Comparison of ENCODE assay signal across 8 cellular contexts in the genomic region with DNA sequence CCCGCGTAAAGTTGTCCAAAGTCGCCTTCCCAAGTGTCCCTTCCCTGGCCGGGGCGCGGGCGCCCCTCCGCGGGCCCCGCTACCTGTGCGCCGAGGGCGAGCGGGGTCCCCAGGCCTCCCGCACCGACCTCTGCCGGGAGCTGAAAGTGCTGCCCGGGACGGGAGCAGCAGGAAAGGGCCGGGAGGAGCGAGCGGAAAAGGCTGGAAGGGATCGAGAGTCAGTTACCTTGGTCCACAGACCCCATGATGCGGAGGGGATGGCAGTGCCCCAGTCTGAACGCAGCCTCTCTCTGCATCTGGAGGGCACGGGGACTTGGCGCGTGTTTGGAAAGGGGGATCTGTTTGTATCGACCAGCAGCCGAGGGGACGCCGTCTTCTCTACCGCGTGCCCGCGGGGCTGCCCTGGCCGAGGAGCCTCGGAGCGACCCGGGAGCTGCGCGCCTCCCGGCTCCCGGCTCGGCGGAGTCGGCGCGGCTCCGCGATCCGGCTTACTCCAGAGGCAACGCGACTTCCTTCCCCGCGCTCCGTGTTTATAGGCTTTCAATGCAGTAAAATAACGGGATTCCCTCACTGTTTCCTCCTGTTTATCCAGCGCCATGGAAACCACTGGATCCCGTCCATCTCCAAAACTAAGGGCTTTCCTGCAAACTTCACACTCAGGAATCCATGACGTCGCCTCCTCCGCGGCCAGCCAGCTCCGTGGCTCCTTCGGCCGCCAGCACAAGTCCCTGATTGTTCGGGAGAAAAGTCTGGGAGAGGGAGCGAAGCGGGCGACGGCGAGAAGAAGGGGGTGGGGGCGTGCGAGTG.
DNase-seq lines count a peak whose midpoint lies in the region; ATAC-seq lines count a peak whose summit lies in the region.

No MANE protein-coding gene starts in this region.

- H3K36me3 ChIP-seq in adipocyte (ENCODE audit: control insufficient read depth, insufficient read depth, low read length, severe bottlenecking) (no peaks in the 10 kb centered on the region), neuron (ENCODE audit: insufficient read depth, low read length) (no peaks in the 10 kb centered on the region)

- no peak for ATAC-seq in HG03442 (IDR thresholded peaks at IDR 0.05; ENCODE audit: unreplicated experiment)
- ATAC-seq in HG03175 (IDR thresholded peaks at IDR 0.05; ENCODE audit: unreplicated experiment) = no peak

- H3K4me3 ChIP-seq in adipocyte (ENCODE audit: low read length) (peak overlapping the region; percentile 80), neuron (ENCODE audit: low read length) (peak overlapping the region; percentile 52)

- H3K4me1 ChIP-seq in adipocyte (ENCODE audit: control insufficient read depth, insufficient read depth, low read length) (peaks cover 44% of the 10 kb centered on the region), neuron (ENCODE audit: insufficient read depth, low read length) (peaks cover 30% of the 10 kb centered on the region)

- no peaks in the 10 kb centered on the region for H3K9me3 ChIP-seq in adipocyte (ENCODE audit: control insufficient read depth, low read length)
- H3K9me3 ChIP-seq in neuron (ENCODE audit: low read length) = no peaks in the 10 kb centered on the region

- peak; percentile 37 for DNase-seq in NCI-H2196 (lab: John Stamatoyannopoulos, UW; ENCODE audit: unreplicated experiment)
- DNase-seq in NCI-H2196 treated with DMSO at 0.1 percent for 48 hours (lab: John Stamatoyannopoulos, UW; ENCODE audit: unreplicated experiment) = no peak
- DNase-seq in NCI-H345 treated with DMSO at 0.1 percent for 48 hours (lab: John Stamatoyannopoulos, UW; ENCODE audit: unreplicated experiment) = peak; percentile 34
- DNase-seq in adipocyte (ENCODE audit: low read depth) = peak; percentile 91
- peak in 40 of 42 donors; percentile 23 to 83 (median 63) for DNase-seq in head of caudate nucleus

- intact Hi-C loops in head of caudate nucleus (cut with DNase I) = no loop called here

- peak overlapping the region; percentile 28 for H3K9ac ChIP-seq in adipocyte (ENCODE audit: low read length)

- H2AFZ ChIP-seq in neuron (ENCODE audit: low read depth, low read length) = peak overlapping the region; percentile 68

- H3K27me3 ChIP-seq in adipocyte (replicated peaks; ENCODE audit: control insufficient read depth, insufficient read depth, low read length) (peaks cover 3% of the 10 kb centered on the region), neuron (ENCODE audit: insufficient read depth, low read length) (peaks cover 2% of the 10 kb centered on the region)
